ENCODE assay signal across 10 cellular contexts in genomic region chr7:117873933-117874530, GRCh38. TPM values are rescaled to one million over a fixed set of nuclear protein-coding genes. Genes with fewer than 3 reads are reported as not detected.
DNase-seq lines count a peak whose midpoint lies in the region; ATAC-seq and TF ChIP-seq lines count a peak whose summit lies in the region.
"Had no signal": no experiment of that assay in that cellular context is flagged by ENCODE, and none has a peak within 500 bp of the region (broad histone marks: within the 10 kb centered on the region; RNA-seq: fewer than 3 reads in every experiment).

No MANE protein-coding gene starts in this region.

- POLR2A ChIA-PET in Panc1 (lab: Charles Lee) = no interaction called here

- in situ Hi-C loops in Panc1 (cut with HindIII; ENCODE audit: low pct_unique_long_range_greater_than_20kb, low sequenced_read_pairs) = no loop called here

- peaks cover 28% of the 10 kb centered on the region for H3K4me1 Mint-ChIP-seq in neural progenitor cell

- no peak overlapping the region for H3K9ac ChIP-seq in neural progenitor cell

- H3K9me3 ChIP-seq in Panc1 (ENCODE audit: control insufficient read depth, insufficient read depth, low read depth, low read length) = no peaks in the 10 kb centered on the region
- H3K9me3 ChIP-seq in esophagus muscularis mucosa = no peaks in the 10 kb centered on the region
- no peaks in the 10 kb centered on the region for H3K9me3 ChIP-seq in neural progenitor cell (ENCODE audit: low read depth)
- H3K9me3 ChIP-seq: SJSA1 had no signal

- peaks cover 68% of the 10 kb centered on the region for H3K27me3 ChIP-seq in ACC112 (ENCODE audit: insufficient read depth, low read length)
- H3K27me3 ChIP-seq in Panc1 (ENCODE audit: control insufficient read depth, insufficient read depth, low read length) = peaks cover 31% of the 10 kb centered on the region
- no peaks in the 10 kb centered on the region for H3K27me3 ChIP-seq in esophagus muscularis mucosa
- H3K27me3 ChIP-seq in neural progenitor cell = no peaks in the 10 kb centered on the region

- H3K27me3 Mint-ChIP-seq in neural progenitor cell (ENCODE audit: insufficient read depth, low read depth) = peaks cover 6% of the 10 kb centered on the region

- no peaks in the 10 kb centered on the region for H3K36me3 ChIP-seq in ACC112 (ENCODE audit: insufficient read depth, low read length)
- H3K36me3 ChIP-seq in Panc1 (ENCODE audit: control insufficient read depth, insufficient read depth, low read length) = peaks cover 4% of the 10 kb centered on the region; the same call in 1 of the 2 replicates
- H3K36me3 ChIP-seq in esophagus muscularis mucosa = no peaks in the 10 kb centered on the region
- H3K36me3 ChIP-seq in neural progenitor cell = no peaks in the 10 kb centered on the region
- H3K36me3 ChIP-seq: SJSA1 had no signal

- intact Hi-C loops in Panc1 (cut with micrococcal nuclease; ENCODE audit: unreplicated experiment) (no loop called here), esophagus muscularis mucosa (cut with DNase I) (loop anchor here (5.0 to 10.0 kb wide), 2 partner anchors 122 to 311 kb away; partner anchors contain the start of gene LSM8)

- no peak overlapping the region for H2AFZ ChIP-seq in ACC112 (ENCODE audit: low read length, unreplicated experiment)
- peak overlapping the region; percentile 96 for H2AFZ ChIP-seq in neural progenitor cell (replicated peaks)

- no peaks in the 10 kb centered on the region for H3K79me2 ChIP-seq in ACC112 (ENCODE audit: control insufficient read depth, insufficient read depth, low read length, unreplicated experiment)
- H3K79me2 ChIP-seq in neural progenitor cell (ENCODE audit: low read depth) = peaks cover 42% of the 10 kb centered on the region

- H3K27ac ChIP-seq in ACC112 (ENCODE audit: low read depth, low read length) (no peak overlapping the region), Panc1 (ENCODE audit: low read length) (no peak overlapping the region), esophagus muscularis mucosa (replicated peaks in 1 of 4) (peak overlapping the region; percentile 86 to 89 (median 86)), neural progenitor cell (peak overlapping the region; percentile 40)
- H3K27ac ChIP-seq: SJSA1 had no signal

- CTCF ChIA-PET in Panc1 (lab: Charles Lee) = no interaction called here

- no peak for TF ChIP-seq POLR2A in esophagus muscularis mucosa (IDR thresholded peaks at IDR 0.05; ENCODE audit: low read depth)

- BruUV-seq in Panc1 (replicated peaks; lab: Mats Ljungman, UMichigan) = no TSS peak

- no peak for DNase-seq in Panc1 (ENCODE audit: low read depth, low spot score)
- DNase-seq in esophagus muscularis mucosa (ENCODE audit: extremely low spot score) = no peak
- DNase-seq in neural progenitor cell (ENCODE audit: low spot score) = no peak
- DNase-seq in NCI-H2081 treated with DMSO at 0.1 percent for 48 hours (lab: John Stamatoyannopoulos, UW) = no peak
- DNase-seq in HPDE6-E6E7 (ENCODE audit: extremely low spot score) = no peak
- no peak for DNase-seq in activated effector memory CD4-positive, alpha-beta T cell treated with Interleukin-2 at 50 U/mL for 16 hours
- no peak for DNase-seq in NCI-H524 treated with DMSO at 0.1 percent for 48 hours (lab: John Stamatoyannopoulos, UW)
- DNase-seq: DMS 273 treated with DMSO at 0.1 percent for 48 hours had no signal

- H3K4me3 Mint-ChIP-seq in neural progenitor cell = peak overlapping the region; percentile 87

- H3K36me3 Mint-ChIP-seq in neural progenitor cell = no peaks in the 10 kb centered on the region

- WGBS in esophagus muscularis mucosa = 41% methylated on average over 10 of the region's 10 CpGs

- H4K20me1 ChIP-seq in neural progenitor cell (ENCODE audit: low read depth) = peaks cover 26% of the 10 kb centered on the region

- ATAC-seq in Panc1 = no peak

- TF ChIP-seq CTCF in Panc1 (IDR thresholded peaks at IDR 0.05) (no peak), esophagus muscularis mucosa (IDR thresholded peaks at IDR 0.05) (no peak), neural progenitor cell (IDR thresholded peaks at IDR 0.05) (no peak)

- no peak overlapping the region for H3K27ac Mint-ChIP-seq in neural progenitor cell

- no peaks in the 10 kb centered on the region for H3K9me3 Mint-ChIP-seq in neural progenitor cell

- peak overlapping the region; percentile 69; the same call in 1 of the 2 replicates for H3K4me3 ChIP-seq in ACC112 (ENCODE audit: low read depth, low read length)
- peak overlapping the region; percentile 35 to 37 for H3K4me3 ChIP-seq in Panc1 (ENCODE audit: low read depth in 2 of 2, low read length in 2 of 2)
- H3K4me3 ChIP-seq in esophagus muscularis mucosa = peak overlapping the region; percentile 73 to 98 (median 91)
- H3K4me3 ChIP-seq in neural progenitor cell = peak overlapping the region; percentile 99

- H3K4me2 ChIP-seq in neural progenitor cell = peak overlapping the region; percentile 97

- H3F3A ChIP-seq in neural progenitor cell (ENCODE audit: low read depth) = peaks cover 38% of the 10 kb centered on the region

- H3K4me1 ChIP-seq in ACC112 (ENCODE audit: control insufficient read depth, insufficient read depth, low read length, unreplicated experiment) = no peaks in the 10 kb centered on the region
- H3K4me1 ChIP-seq in Panc1 (ENCODE audit: control insufficient read depth, insufficient read depth, low read length) = peaks cover 5% of the 10 kb centered on the region; the same call in 1 of the 2 replicates
- H3K4me1 ChIP-seq in esophagus muscularis mucosa = peaks cover 7 to 45% (median 39%) of the 10 kb centered on the region in 4 donors
- H3K4me1 ChIP-seq in neural progenitor cell = peaks cover 58% of the 10 kb centered on the region

- TF ChIP-seq EP300 in esophagus muscularis mucosa (IDR thresholded peaks at IDR 0.05) = no peak

RNA-seq across cellular contexts. Expression of gene CTTNBP2, which starts 0.8 kb away (rescaled TPM):
- 1.0 TPM for total RNA-seq in Panc1 (2021; ENCODE audit: unreplicated experiment)
- polyA plus RNA-seq in Panc1 (2012; ENCODE audit: insufficient read length) = 0.21 TPM
- total RNA-seq in esophagus muscularis mucosa = 10 to 100 TPM; 11.6 to 23.7 (median 13.7) TPM
- total RNA-seq in neural progenitor cell (ENCODE audit: low replicate concordance) = 17.4 and 25.5 TPM in 2 replicates
- total RNA-seq: SJSA1 had no signal

Comparison
In these comparisons a context has a peak if more than half of its experiments do, and no peak if none do; other contexts are left out.
1. H3K27ac ChIP-seq: peak in esophagus muscularis mucosa (4 of 4) and neural progenitor cell (single experiment); none in ACC112 (single experiment) and Panc1 (single experiment).
2. H3K4me3 ChIP-seq: peak in every context shown above with its lines; median percentile 99 in neural progenitor cell; 91 in esophagus muscularis mucosa; 69 in ACC112; 36 in Panc1.